In genomic region chr10:44125879-44126675, GRCh38 we compare ENCODE assay signal across 16 cellular contexts.
DNase-seq lines count a peak whose midpoint lies in the region; ATAC-seq and TF ChIP-seq lines count a peak whose summit lies in the region.
"Had no signal": no experiment of that assay in that cellular context is flagged by ENCODE, and none has a peak within 500 bp of the region (broad histone marks: within the 10 kb centered on the region; RNA-seq: fewer than 3 reads in every experiment).

No MANE protein-coding gene starts in this region.

- no peak overlapping the region for H3K4me3 Mint-ChIP-seq in activated CD4-positive, alpha-beta memory T cell treated with anti-CD3 and anti-CD28 coated beads, Interleukin-2, amount 10 ng/mL, durations not matched to agents 7 days and 5 days
- H3K4me3 Mint-ChIP-seq: nephron progenitor cell had no signal

- H3K9me3 Mint-ChIP-seq in activated CD4-positive, alpha-beta memory T cell treated with anti-CD3 and anti-CD28 coated beads, Interleukin-2, amount 10 ng/mL, durations not matched to agents 7 days and 5 days, result no peaks in the 10 kb centered on the region

- no peaks in the 10 kb centered on the region for H3K36me3 Mint-ChIP-seq in activated CD4-positive, alpha-beta memory T cell treated with anti-CD3 and anti-CD28 coated beads, Interleukin-2, amount 10 ng/mL, durations not matched to agents 7 days and 5 days (ENCODE audit: low read depth)

- TF ChIP-seq EP300 in tibial nerve (IDR thresholded peaks at IDR 0.05), result peak in 1 of 2 donors; percentile 68

- CTCF ChIA-PET in activated CD4-positive, alpha-beta memory T cell treated with anti-CD3 and anti-CD28 coated beads, Interleukin-2, amount 10 ng/mL, durations not matched to agents 7 days and 5 days (lab: Charles Lee), result no interaction called here

- 64 to 68% methylated on average over 6 of the region's 6 CpGs for WGBS in tibial nerve, 2 donors

- peak; percentile 37 for ATAC-seq in Right ventricle myocardium inferior
- no peak for ATAC-seq in omental fat pad (ENCODE audit: low FRiP score)
- ATAC-seq: activated CD4-positive, CD25-positive, alpha-beta regulatory T cell treated with anti-CD3 and anti-CD28 coated beads, Interleukin-2, amount 50 U/mL, for 24 hours had no signal

- H3K4me3 ChIP-seq in left ventricle myocardium inferior (no peak overlapping the region), foreskin fibroblast (ENCODE audit: low read depth in 1 of 2, low read length in 2 of 2) (no peak overlapping the region), tibial nerve (no peak overlapping the region)
- H3K4me3 ChIP-seq: heart right ventricle, MG63, thoracic aorta had no signal

- H3K4me1 Mint-ChIP-seq in activated CD4-positive, alpha-beta memory T cell treated with anti-CD3 and anti-CD28 coated beads, Interleukin-2, amount 10 ng/mL, durations not matched to agents 7 days and 5 days, result no peaks in the 10 kb centered on the region
- H3K4me1 Mint-ChIP-seq: nephron progenitor cell had no signal

- DNase-seq in Right ventricle myocardium inferior (ENCODE audit: missing footprints) (no peak), left ventricle myocardium inferior (no peak), amniotic epithelial cell (ENCODE audit: low read depth) (peak; percentile 81), foreskin fibroblast (peak; percentile 40 to 49), tibial nerve (ENCODE audit: low spot score in 2 of 2) (peak; percentile 24 to 61), GM10266 (ENCODE audit: extremely low spot score) (no peak), omental fat pad (ENCODE audit: low spot score) (no peak)
- no peak for DNase-seq in activated CD4-positive, alpha-beta memory T cell treated with anti-CD3 and anti-CD28 coated beads, Interleukin-2, amount 10 ng/mL, durations not matched to agents 7 days and 5 days
- DNase-seq: activated T-cell treated with anti-CD3 and anti-CD28 coated beads, Interleukin-2, amount 50 U/mL, for 48 hours; anterior cingulate cortex; heart right ventricle; MG63; nephron progenitor cell had no signal

- peaks cover 9% of the 10 kb centered on the region for H3K9me3 ChIP-seq in left ventricle myocardium inferior (replicated peaks)
- peaks cover 0 to 8% (median 0%) of the 10 kb centered on the region in 4 donors for H3K9me3 ChIP-seq in tibial nerve
- H3K9me3 ChIP-seq: MG63, thoracic aorta had no signal

- H3K36me3 ChIP-seq in left ventricle myocardium inferior (no peaks in the 10 kb centered on the region), tibial nerve (no peaks in the 10 kb centered on the region)
- H3K36me3 ChIP-seq: heart right ventricle, MG63, thoracic aorta had no signal

- intact Hi-C loops in Right ventricle myocardium inferior (cut with DNase I) (no loop called here), left ventricle myocardium inferior (cut with micrococcal nuclease) (no loop called here)

- H3K4me1 ChIP-seq in left ventricle myocardium inferior (no peaks in the 10 kb centered on the region), tibial nerve (peaks cover 0 to 4% (median 0%) of the 10 kb centered on the region in 4 donors)
- H3K4me1 ChIP-seq: heart right ventricle had no signal

- H3K27ac ChIP-seq in left ventricle myocardium inferior (replicated peaks), result no peak overlapping the region
- peak overlapping the region in 2 of 4 donors; percentile 48 for H3K27ac ChIP-seq in tibial nerve
- H3K27ac ChIP-seq: HL-60, thoracic aorta had no signal

- TF ChIP-seq CTCF in left ventricle myocardium inferior (IDR thresholded peaks at IDR 0.05; ENCODE audit: borderline replicate concordance), result no peak
- TF ChIP-seq CTCF in foreskin fibroblast (IDR thresholded peaks at IDR 0.05; ENCODE audit: low read depth, low read length), result no peak
- no peak for TF ChIP-seq CTCF in tibial nerve (IDR thresholded peaks at IDR 0.05)
- no peak for TF ChIP-seq CTCF in GM10266 (IDR thresholded peaks at IDR 0.05; ENCODE audit: control insufficient read depth, insufficient read depth, low read depth, missing control alignments)
- no peak for TF ChIP-seq CTCF in omental fat pad (IDR thresholded peaks at IDR 0.05)

- no peaks in the 10 kb centered on the region for H3K27me3 ChIP-seq in left ventricle myocardium inferior (ENCODE audit: low read depth)
- H3K27me3 ChIP-seq in tibial nerve, result no peaks in the 10 kb centered on the region
- H3K27me3 ChIP-seq: heart right ventricle, MG63 had no signal

- POLR2A ChIA-PET in activated CD4-positive, alpha-beta memory T cell treated with anti-CD3 and anti-CD28 coated beads, Interleukin-2, amount 10 ng/mL, durations not matched to agents 7 days and 5 days (lab: Charles Lee), result no interaction called here

- no peak overlapping the region for H3K27ac Mint-ChIP-seq in activated CD4-positive, alpha-beta memory T cell treated with anti-CD3 and anti-CD28 coated beads, Interleukin-2, amount 10 ng/mL, durations not matched to agents 7 days and 5 days
- H3K27ac Mint-ChIP-seq: nephron progenitor cell had no signal

- no peak for TF ChIP-seq POLR2A in tibial nerve (IDR thresholded peaks at IDR 0.05)

- no peaks in the 10 kb centered on the region for H3K27me3 Mint-ChIP-seq in activated CD4-positive, alpha-beta memory T cell treated with anti-CD3 and anti-CD28 coated beads, Interleukin-2, amount 10 ng/mL, durations not matched to agents 7 days and 5 days

Comparison
In these comparisons a context has a peak if more than half of its experiments do, and no peak if none do; other contexts are left out.
1. DNase-seq: peak in amniotic epithelial cell (single experiment), foreskin fibroblast (2 of 2) and tibial nerve (2 of 2); none in Right ventricle myocardium inferior (single experiment), left ventricle myocardium inferior (single experiment), GM10266 (single experiment), omental fat pad (single experiment) and activated CD4-positive, alpha-beta memory T cell treated with anti-CD3 and anti-CD28 coated beads, Interleukin-2, amount 10 ng/mL, durations not matched to agents 7 days and 5 days (single experiment).